ENCODE assay signal across 16 cellular contexts in the genomic region with DNA sequence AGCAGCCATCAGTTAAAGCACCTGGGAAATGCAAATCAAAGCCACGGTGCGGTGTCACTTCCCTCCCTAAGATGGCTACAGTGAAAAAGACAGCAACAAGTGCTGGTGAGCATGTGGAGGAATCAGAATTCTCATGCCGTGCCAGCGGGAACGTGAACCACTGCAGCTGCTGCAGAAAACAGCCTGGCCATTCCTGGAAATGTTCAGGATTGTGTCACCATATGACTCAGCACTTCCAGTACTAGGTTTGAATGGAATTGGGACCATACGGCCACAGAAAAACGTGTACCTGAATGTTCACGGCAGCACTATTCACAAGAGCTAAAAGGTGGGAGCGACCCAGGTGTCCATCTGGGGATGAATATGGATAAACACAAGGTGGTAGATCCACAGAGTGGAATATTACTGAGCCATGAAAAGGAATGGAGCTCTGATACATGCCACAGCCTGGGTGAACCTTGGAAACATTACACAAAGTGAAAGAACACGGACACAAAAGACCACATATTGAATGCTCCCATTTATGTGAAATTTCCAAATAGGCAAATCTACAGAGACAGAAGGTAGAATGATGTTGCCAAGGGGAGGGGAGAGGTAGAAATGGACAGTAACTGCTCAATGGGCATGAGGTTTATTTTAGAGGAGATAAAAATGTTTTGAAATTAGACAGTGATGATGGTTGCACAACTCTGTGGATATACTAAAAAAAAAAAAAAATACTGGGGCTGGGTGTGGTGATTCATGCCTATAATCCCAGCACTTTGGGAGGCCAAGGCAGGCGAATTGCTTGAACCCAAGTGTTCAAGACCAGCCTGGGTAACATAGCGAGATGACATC.
DNase-seq lines count a peak whose midpoint lies in the region; ATAC-seq and TF ChIP-seq lines count a peak whose summit lies in the region.
"Had no signal": no experiment of that assay in that cellular context is flagged by ENCODE, and none has a peak within 500 bp of the region (broad histone marks: within the 10 kb centered on the region; RNA-seq: fewer than 3 reads in every experiment).

No MANE protein-coding gene starts in this region.

- H3K9me3 ChIP-seq in MG63: peaks cover 12% of the 10 kb centered on the region
- peaks cover 4% of the 10 kb centered on the region for H3K9me3 ChIP-seq in psoas muscle

- H3K36me3 ChIP-seq in MG63 (no peaks in the 10 kb centered on the region), psoas muscle (ENCODE audit: insufficient read depth in 1 of 2, low read depth in 1 of 2) (no peaks in the 10 kb centered on the region)
- H3K36me3 ChIP-seq: thoracic aorta had no signal

- peaks cover 0 to 10% of the 10 kb centered on the region in 2 donors for H3K9me3 Mint-ChIP-seq in stimulated activated naive CD8-positive, alpha-beta T cell treated with anti-CD3 and anti-CD28 coated beads, Interleukin-15, amount 100 ng/mL, for 72 hours
- peaks cover 11% of the 10 kb centered on the region for H3K9me3 Mint-ChIP-seq in stimulated activated memory B cell treated with anti-CD40 and anti-IgM and Interleukin-4, amounts not matched to agents 10 μg/mL and 1 μg/mL and 100 μg/mL, for 72 hours
- H3K9me3 Mint-ChIP-seq: activated naive CD4-positive, alpha-beta T cell treated with anti-CD3 and anti-CD28 coated beads, Interleukin-2, amount 50 U/mL, for 24 hours had no signal

- no peaks in the 10 kb centered on the region for H3K4me1 Mint-ChIP-seq in stimulated activated naive CD8-positive, alpha-beta T cell treated with anti-CD3 and anti-CD28 coated beads, Interleukin-15, amount 100 ng/mL, for 72 hours
- H3K4me1 Mint-ChIP-seq in stimulated activated memory B cell treated with anti-CD40 and anti-IgM and Interleukin-4, amounts not matched to agents 10 μg/mL and 1 μg/mL and 100 μg/mL, for 72 hours: no peaks in the 10 kb centered on the region
- H3K4me1 Mint-ChIP-seq: activated CD4-positive, alpha-beta T cell treated with anti-CD3 and anti-CD28 coated beads, Interleukin-2, amount 10 ng/mL, durations not matched to agents 7 days and 5 days; activated naive CD4-positive, alpha-beta T cell treated with anti-CD3 and anti-CD28 coated beads, Interleukin-2, amount 50 U/mL, for 24 hours; immature natural killer cell had no signal

- H3K36me3 Mint-ChIP-seq in stimulated activated memory B cell treated with anti-CD40 and anti-IgM and Interleukin-4, amounts not matched to agents 10 μg/mL and 1 μg/mL and 100 μg/mL, for 72 hours: no peaks in the 10 kb centered on the region
- H3K36me3 Mint-ChIP-seq: immature natural killer cell had no signal

- TF ChIP-seq CTCF in cardiac fibroblast (IDR thresholded peaks at IDR 0.05; ENCODE audit: low read depth, low read length): no peak
- TF ChIP-seq CTCF in psoas muscle (IDR thresholded peaks at IDR 0.05): no peak

- H3K27me3 Mint-ChIP-seq in stimulated activated naive CD8-positive, alpha-beta T cell treated with anti-CD3 and anti-CD28 coated beads, Interleukin-15, amount 100 ng/mL, for 72 hours: peaks cover 72% of the 10 kb centered on the region
- peaks cover 64% of the 10 kb centered on the region for H3K27me3 Mint-ChIP-seq in stimulated activated memory B cell treated with anti-CD40 and anti-IgM and Interleukin-4, amounts not matched to agents 10 μg/mL and 1 μg/mL and 100 μg/mL, for 72 hours

- no peak overlapping the region for H3K27ac Mint-ChIP-seq in stimulated activated naive CD8-positive, alpha-beta T cell treated with anti-CD3 and anti-CD28 coated beads, Interleukin-15, amount 100 ng/mL, for 72 hours
- H3K27ac Mint-ChIP-seq in stimulated activated memory B cell treated with anti-CD40 and anti-IgM and Interleukin-4, amounts not matched to agents 10 μg/mL and 1 μg/mL and 100 μg/mL, for 72 hours: no peak overlapping the region
- H3K27ac Mint-ChIP-seq: activated CD4-positive, alpha-beta T cell treated with anti-CD3 and anti-CD28 coated beads, Interleukin-2, amount 10 ng/mL, durations not matched to agents 7 days and 5 days; activated naive CD4-positive, alpha-beta T cell treated with anti-CD3 and anti-CD28 coated beads, Interleukin-2, amount 50 U/mL, for 24 hours; immature natural killer cell had no signal

- no peaks in the 10 kb centered on the region for H3K4me1 ChIP-seq in psoas muscle

- H3K4me3 ChIP-seq in MG63 (no peak overlapping the region), cardiac fibroblast (replicated peaks in 1 of 2; ENCODE audit: low read depth in 2 of 2, low read length in 2 of 2) (no peak overlapping the region), psoas muscle (no peak overlapping the region)
- H3K4me3 ChIP-seq: thoracic aorta had no signal

- no peak overlapping the region for H3K4me3 Mint-ChIP-seq in stimulated activated naive CD8-positive, alpha-beta T cell treated with anti-CD3 and anti-CD28 coated beads, Interleukin-15, amount 100 ng/mL, for 72 hours
- no peak overlapping the region for H3K4me3 Mint-ChIP-seq in stimulated activated memory B cell treated with anti-CD40 and anti-IgM and Interleukin-4, amounts not matched to agents 10 μg/mL and 1 μg/mL and 100 μg/mL, for 72 hours
- H3K4me3 Mint-ChIP-seq: activated CD4-positive, alpha-beta T cell treated with anti-CD3 and anti-CD28 coated beads, Interleukin-2, amount 10 ng/mL, durations not matched to agents 7 days and 5 days; activated naive CD4-positive, alpha-beta T cell treated with anti-CD3 and anti-CD28 coated beads, Interleukin-2, amount 50 U/mL, for 24 hours; immature natural killer cell had no signal

- H3K27me3 ChIP-seq in MG63 (peaks cover 16% of the 10 kb centered on the region), psoas muscle (ENCODE audit: insufficient read depth in 3 of 3, low read length in 2 of 3) (peaks cover 0 to 72% (median 23%) of the 10 kb centered on the region in 3 donors)

- DNase-seq in DMS53 (lab: John Stamatoyannopoulos, UW) (peak; percentile 27), DMS53 treated with DMSO at 0.1 percent for 48 hours (lab: John Stamatoyannopoulos, UW; ENCODE audit: unreplicated experiment) (no peak), MG63 (peak; percentile 60), cardiac fibroblast (ENCODE audit: low read depth in 2 of 2) (peak; percentile 68 to 81), renal cortical epithelial cell (ENCODE audit: low read depth) (peak; percentile 15), psoas muscle (no peak)
- DNase-seq in stimulated activated naive CD8-positive, alpha-beta T cell treated with anti-CD3 and anti-CD28 coated beads, Interleukin-15, amount 100 ng/mL, for 72 hours: no peak
- DNase-seq: activated CD4-positive, alpha-beta T cell treated with anti-CD3 and anti-CD28 coated beads, Interleukin-2, amount 10 ng/mL, durations not matched to agents 7 days and 5 days; glutamatergic neuron; immature natural killer cell; NCI-H146; NCI-H446 treated with DMSO at 0.1 percent for 48 hours had no signal

- intact Hi-C loops in psoas muscle (cut with DNase I): no loop called here

- no peak overlapping the region for H3K27ac ChIP-seq in psoas muscle
- H3K27ac ChIP-seq: 22Rv1, thoracic aorta had no signal

- WGBS in psoas muscle, 3 donors: 62 to 65% (median 63%) methylated on average over 12 of the region's 12 CpGs

- ATAC-seq in stimulated activated naive CD8-positive, alpha-beta T cell treated with anti-CD3 and anti-CD28 coated beads, Interleukin-15, amount 100 ng/mL, for 72 hours: no peak
- ATAC-seq in psoas muscle: no peak
- no peak for ATAC-seq in stimulated activated memory B cell treated with anti-CD40 and anti-IgM and Interleukin-4, amounts not matched to agents 10 μg/mL and 1 μg/mL and 100 μg/mL, for 72 hours

Comparison
In these comparisons a context has a peak if more than half of its experiments do, and no peak if none do; other contexts are left out.
1. DNase-seq: peak in DMS53 (single experiment), MG63 (single experiment), cardiac fibroblast (2 of 2) and renal cortical epithelial cell (single experiment); none in DMS53 treated with DMSO at 0.1 percent for 48 hours (single experiment), stimulated activated naive CD8-positive, alpha-beta T cell treated with anti-CD3 and anti-CD28 coated beads, Interleukin-15, amount 100 ng/mL, for 72 hours (0 of 2) and psoas muscle (0 of 2).